14 cellular contexts compared by ENCODE assay signal in genomic region chr6:33211136-33211535, GRCh38. TPM values are rescaled to one million over a fixed set of nuclear protein-coding genes. Genes with fewer than 3 reads are reported as not detected.
DNase-seq lines count a peak whose midpoint lies in the region; ATAC-seq, FAIRE-seq and TF ChIP-seq lines count a peak whose summit lies in the region.
"Had no signal": no experiment of that assay in that cellular context is flagged by ENCODE, and none has a peak within 500 bp of the region (broad histone marks: within the 10 kb centered on the region; RNA-seq: fewer than 3 reads in every experiment).

No MANE protein-coding gene starts in this region.

- TF ChIP-seq POLR2A in H54 (IDR thresholded peaks at IDR 0.05; ENCODE audit: low read depth, low read length) = no peak

- no peak overlapping the region for H3K4ac ChIP-seq in mesenchymal stem cell (ENCODE audit: low read depth in 1 of 2, low read length in 2 of 2)

- H3K79me1 ChIP-seq in mesenchymal stem cell (replicated peaks; ENCODE audit: low read length, poor library complexity, severe bottlenecking) = peaks cover 7% of the 10 kb centered on the region

- FAIRE-seq in H54 (lab: Jason Lieb, UNC) = no peak
- FAIRE-seq: A549, H1 had no signal

- H3K9me2 ChIP-seq in GM23338 (ENCODE audit: insufficient read depth) = no peaks in the 10 kb centered on the region

- H3K9ac ChIP-seq in mesenchymal stem cell (ENCODE audit: low read length) = no peak overlapping the region

- H3K27me3 Mint-ChIP-seq in GM23338 (ENCODE audit: insufficient read depth, low read depth, poor library complexity) = peaks cover 73% of the 10 kb centered on the region

- H3K4me2 ChIP-seq in GM23338 (peak overlapping the region; percentile 99; the same call in 1 of the 2 replicates), mesenchymal stem cell (ENCODE audit: low read length, poor library complexity, severe bottlenecking) (no peak overlapping the region), osteoblast (ENCODE audit: insufficient read depth, low read length) (no peak overlapping the region)
- H3K4me2 ChIP-seq: A549 had no signal

- H3K9me3 ChIP-seq in mesenchymal stem cell (ENCODE audit: control insufficient read depth, low read length) (no peaks in the 10 kb centered on the region), osteoblast (ENCODE audit: low read depth, low read length) (no peaks in the 10 kb centered on the region)
- H3K9me3 ChIP-seq: A549 had no signal

- H3K27ac Mint-ChIP-seq in GM23338 = no peak overlapping the region
- H3K27ac Mint-ChIP-seq: CD14-positive monocyte had no signal

- peak overlapping the region; percentile 20 for H2BK15ac ChIP-seq in mesenchymal stem cell (ENCODE audit: low read depth, poor library complexity, severe bottlenecking)

- H4K20me1 ChIP-seq in GM23338 (replicated peaks; ENCODE audit: insufficient read depth) (peaks cover 15% of the 10 kb centered on the region; the same call in 1 of the 2 replicates), osteoblast (ENCODE audit: insufficient read depth, low read length) (no peaks in the 10 kb centered on the region)

- no peak overlapping the region for H3K14ac ChIP-seq in mesenchymal stem cell (ENCODE audit: low read length in 2 of 2)

- H3K23ac ChIP-seq in mesenchymal stem cell (ENCODE audit: low read length in 2 of 2) = no peak overlapping the region

- peak overlapping the region; percentile 90; the same call in 1 of the 2 replicates for H3K4me3 ChIP-seq in GM23338
- no peak overlapping the region for H3K4me3 ChIP-seq in mesenchymal stem cell (ENCODE audit: insufficient read depth in 1 of 2, low read depth in 1 of 2, low read length in 2 of 2)
- H3K4me3 ChIP-seq in osteoblast (ENCODE audit: insufficient read depth, low read length) = no peak overlapping the region
- H3K4me3 ChIP-seq: A549 had no signal

- H3K79me2 ChIP-seq in GM23338 (replicated peaks; ENCODE audit: insufficient read depth) (peaks cover 5% of the 10 kb centered on the region; the same call in 1 of the 2 replicates), osteoblast (ENCODE audit: insufficient read depth, low read length) (peaks cover 10% of the 10 kb centered on the region)

- DNase-seq in GM13976 (ENCODE audit: low spot score) (peak; percentile 6), GM23338 (ENCODE audit: low spot score) (no peak), mesenchymal stem cell (no peak), osteoblast (ENCODE audit: insufficient read length, low spot score, missing footprints) (peak; percentile 57), H54 (ENCODE audit: insufficient read length, low spot score) (no peak), UCSD-AML1 (lab: John Stamatoyannopoulos, UW; ENCODE audit: unreplicated experiment) (no peak)
- DNase-seq: CD8-positive, alpha-beta memory T cell; DMS53; GF-D8 had no signal

- no peak overlapping the region for H2AK5ac ChIP-seq in mesenchymal stem cell (ENCODE audit: low read length, severe bottlenecking)

- no peak overlapping the region for H4K91ac ChIP-seq in mesenchymal stem cell (ENCODE audit: low read length)

- no peak for TF ChIP-seq CTCF in GM13976 (IDR thresholded peaks at IDR 0.05; ENCODE audit: borderline replicate concordance, control extremely low read depth, extremely low read depth, insufficient read depth, missing control alignments)
- TF ChIP-seq CTCF in GM23338 (conservative IDR thresholded peaks at IDR 0.05; ENCODE audit: low read depth in 2 of 2) = no peak
- no peak for TF ChIP-seq CTCF in osteoblast (IDR thresholded peaks at IDR 0.05; ENCODE audit: extremely low read depth, low read depth, low read length)

- no peaks in the 10 kb centered on the region for H3K36me3 ChIP-seq in GM23338 (ENCODE audit: insufficient read depth)
- peaks cover 27 to 29% of the 10 kb centered on the region in 2 experiments for H3K36me3 ChIP-seq in mesenchymal stem cell (ENCODE audit: control insufficient read depth in 1 of 2, insufficient read depth in 2 of 2, low read depth in 1 of 2, low read length in 2 of 2)
- peaks cover 13% of the 10 kb centered on the region for H3K36me3 ChIP-seq in osteoblast (ENCODE audit: insufficient read depth, low read length)

- no peak for ATAC-seq in GM23338
- ATAC-seq: A549, HCT116 had no signal

- H3K18ac ChIP-seq in mesenchymal stem cell (ENCODE audit: low read depth in 1 of 2, low read length in 2 of 2) = no peak overlapping the region

- no peak overlapping the region for H4K8ac ChIP-seq in mesenchymal stem cell (ENCODE audit: low read length)

- no peaks in the 10 kb centered on the region; the same call in 2 of the 3 replicates for H3K9me3 Mint-ChIP-seq in GM23338
- H3K9me3 Mint-ChIP-seq: CD8-positive, alpha-beta memory T cell had no signal

- H3K4me1 ChIP-seq in GM23338 (ENCODE audit: insufficient read depth) (peaks cover 47% of the 10 kb centered on the region), mesenchymal stem cell (ENCODE audit: control insufficient read depth, insufficient read depth, low read depth, low read length) (peaks cover 26% of the 10 kb centered on the region), osteoblast (ENCODE audit: insufficient read depth, low read length) (peaks cover 20% of the 10 kb centered on the region)

- in situ Hi-C loops in GM13976 (cut with MboI; ENCODE audit: low sequenced_read_pairs, unreplicated experiment) = no loop called here

- H3K27me3 ChIP-seq in GM23338 (ENCODE audit: insufficient read depth) = peaks cover 92% of the 10 kb centered on the region
- peaks cover 0 to 14% of the 10 kb centered on the region in 2 experiments for H3K27me3 ChIP-seq in mesenchymal stem cell (ENCODE audit: control insufficient read depth in 1 of 2, insufficient read depth in 1 of 2, low read length in 2 of 2)
- no peaks in the 10 kb centered on the region for H3K27me3 ChIP-seq in osteoblast (ENCODE audit: insufficient read depth, low read length)

- H2BK120ac ChIP-seq in mesenchymal stem cell (ENCODE audit: low read depth, low read length) = no peak overlapping the region

- peaks cover 47% of the 10 kb centered on the region for H3K4me1 Mint-ChIP-seq in GM23338

- H2BK5ac ChIP-seq in mesenchymal stem cell (ENCODE audit: low read depth, low read length, poor library complexity, severe bottlenecking) = no peak overlapping the region

- peaks cover 19% of the 10 kb centered on the region for H3K36me3 Mint-ChIP-seq in GM23338 (ENCODE audit: low read depth)

- H3F3A ChIP-seq in GM23338 (replicated peaks; ENCODE audit: low read depth) = peaks cover 7% of the 10 kb centered on the region; the same call in 1 of the 2 replicates

- no peak overlapping the region for H2AFZ ChIP-seq in GM23338
- H2AFZ ChIP-seq in mesenchymal stem cell (ENCODE audit: low read depth, low read length) = no peak overlapping the region
- no peak overlapping the region for H2AFZ ChIP-seq in osteoblast (ENCODE audit: low read length)

- 87% methylated on average over 11 of the region's 17 CpGs for WGBS in mesenchymal stem cell

- H3K4me3 Mint-ChIP-seq in GM23338 = no peak overlapping the region
- H3K4me3 Mint-ChIP-seq: CD14-positive monocyte had no signal

- no peak overlapping the region for H2BK12ac ChIP-seq in mesenchymal stem cell (ENCODE audit: low read length in 2 of 2)

- H3K27ac ChIP-seq in GM23338 (ENCODE audit: low read depth) = no peak overlapping the region
- no peak overlapping the region for H3K27ac ChIP-seq in mesenchymal stem cell (ENCODE audit: low read length, poor library complexity, severe bottlenecking)
- no peak overlapping the region for H3K27ac ChIP-seq in osteoblast (ENCODE audit: low read depth, low read length)
- H3K27ac ChIP-seq: A549, HL-60 had no signal

TF ChIP-seq in GM23338, 12 proteins besides CTCF, POLR2A, EP300 and RAD21 (continues in another document):
- TF ChIP-seq EZH2 (IDR thresholded peaks at IDR 0.05; ENCODE audit: low read depth, unreplicated experiment) = no peak
- TF ChIP-seq EZH2phosphoT487 (IDR thresholded peaks at IDR 0.05; ENCODE audit: unreplicated experiment) = no peak
- no peak for TF ChIP-seq JUNB (IDR thresholded peaks at IDR 0.05; ENCODE audit: unreplicated experiment)
- TF ChIP-seq CREB1 (CRISPR knock-in tag; IDR thresholded peaks at IDR 0.05; ENCODE audit: low read depth) = no peak
- TF ChIP-seq, protein P1, sequence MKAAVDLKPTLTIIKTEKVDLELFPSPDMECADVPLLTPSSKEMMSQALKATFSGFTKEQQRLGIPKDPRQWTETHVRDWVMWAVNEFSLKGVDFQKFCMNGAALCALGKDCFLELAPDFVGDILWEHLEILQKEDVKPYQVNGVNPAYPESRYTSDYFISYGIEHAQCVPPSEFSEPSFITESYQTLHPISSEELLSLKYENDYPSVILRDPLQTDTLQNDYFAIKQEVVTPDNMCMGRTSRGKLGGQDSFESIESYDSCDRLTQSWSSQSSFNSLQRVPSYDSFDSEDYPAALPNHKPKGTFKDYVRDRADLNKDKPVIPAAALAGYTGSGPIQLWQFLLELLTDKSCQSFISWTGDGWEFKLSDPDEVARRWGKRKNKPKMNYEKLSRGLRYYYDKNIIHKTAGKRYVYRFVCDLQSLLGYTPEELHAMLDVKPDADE (IDR thresholded peaks at IDR 0.05) = no peak
- no peak for TF ChIP-seq NANOG (IDR thresholded peaks at IDR 0.05; ENCODE audit: borderline replicate concordance)
- TF ChIP-seq STAT1 (IDR thresholded peaks at IDR 0.05; ENCODE audit: unreplicated experiment) = no peak

RNA-seq across cellular contexts. Expression of gene RING1, which starts 2.8 kb away (rescaled TPM):
- total RNA-seq in GM23338 (2014; rRNA removed; shearing (Covaris generic)) = 8.0 and 16.0 TPM in 2 replicates
- 6.4 and 8.3 TPM in 2 replicates for polyA plus RNA-seq in GM23338 (2016; fragmentation: Nextera tagmentation; extraction: Ambion mirVana)
- polyA plus RNA-seq in mesenchymal stem cell (2013, experiment 1 of 2) = 45.1 TPM
- polyA plus RNA-seq in mesenchymal stem cell (2013, experiment 2 of 2) = 46.6 TPM
- 34.0 and 34.2 TPM in 2 replicates for total RNA-seq in osteoblast

RNA-seq across cellular contexts. Expression of gene HSD17B8, which starts 6.7 kb away (rescaled TPM):
- total RNA-seq in GM23338 (2014; rRNA removed; shearing (Covaris generic)) = 8.9 and 16.0 TPM in 2 replicates
- polyA plus RNA-seq in GM23338 (2016; fragmentation: Nextera tagmentation; extraction: Ambion mirVana) = 4.3 and 5.6 TPM in 2 replicates
- polyA plus RNA-seq in mesenchymal stem cell (2013, experiment 1 of 2) = 3.9 TPM
- polyA plus RNA-seq in mesenchymal stem cell (2013, experiment 2 of 2) = 3.5 TPM
- total RNA-seq in osteoblast = 2.7 and 3.3 TPM in 2 replicates

RNA-seq across cellular contexts. Expression of gene SLC39A7, which starts 10.5 kb away (rescaled TPM):
- total RNA-seq in GM23338 (2014; rRNA removed; shearing (Covaris generic)) = 75.9 and 79.9 TPM in 2 replicates
- 9.0 and 9.2 TPM in 2 replicates for polyA plus RNA-seq in GM23338 (2016; fragmentation: Nextera tagmentation; extraction: Ambion mirVana)
- polyA plus RNA-seq in mesenchymal stem cell (2013, experiment 1 of 2) = 120 TPM
- 117 TPM for polyA plus RNA-seq in mesenchymal stem cell (2013, experiment 2 of 2)
- total RNA-seq in osteoblast = 108 and 109 TPM in 2 replicates

RNA-seq across cellular contexts. Expression of gene RXRB, which starts 10.7 kb away (rescaled TPM):
- 11.3 and 11.6 TPM in 2 replicates for total RNA-seq in GM23338 (2014; rRNA removed; shearing (Covaris generic))
- polyA plus RNA-seq in GM23338 (2016; fragmentation: Nextera tagmentation; extraction: Ambion mirVana) = 6.7 and 6.9 TPM in 2 replicates
- polyA plus RNA-seq in mesenchymal stem cell (2013, experiment 1 of 2) = 20.3 TPM
- 20.2 TPM for polyA plus RNA-seq in mesenchymal stem cell (2013, experiment 2 of 2)
- total RNA-seq in osteoblast = 19.2 and 20.9 TPM in 2 replicates

RNA-seq across cellular contexts. Expression of gene COL11A2, which starts 18.9 kb away (rescaled TPM):
- 1.3 and 2.7 TPM in 2 replicates for total RNA-seq in GM23338 (2014; rRNA removed; shearing (Covaris generic))
- 1.6 and 2.2 TPM in 2 replicates for polyA plus RNA-seq in GM23338 (2016; fragmentation: Nextera tagmentation; extraction: Ambion mirVana)
- polyA plus RNA-seq in mesenchymal stem cell (2013, experiment 1 of 2) = 0.44 TPM
- 0.37 TPM for polyA plus RNA-seq in mesenchymal stem cell (2013, experiment 2 of 2)
- 1.8 TPM in 2 replicates for total RNA-seq in osteoblast
- polyA plus RNA-seq: CD14-positive monocyte; CD8-positive, alpha-beta memory T cell had no signal

Comparison
In these comparisons a context has a peak if more than half of its experiments do, and no peak if none do; other contexts are left out.
1. DNase-seq: peak in GM13976 (single experiment) and osteoblast (single experiment); none in GM23338 (single experiment), mesenchymal stem cell (single experiment), H54 (single experiment) and UCSD-AML1 (single experiment).